In genomic region chrX:22603060-22603459, GRCh38 we compare ENCODE assay signal across 20 cellular contexts.
"Had no signal": no experiment of that assay in that cellular context is flagged by ENCODE, and none has a peak within 500 bp of the region (broad histone marks: within the 10 kb centered on the region; RNA-seq: fewer than 3 reads in every experiment).

No MANE protein-coding gene starts in this region.

- H3K4me3 Mint-ChIP-seq: T-cell had no signal

- ATAC-seq: HepG2, Panc1, PC-3, T-cell had no signal

- H3K27ac Mint-ChIP-seq: T-cell had no signal

- DNase-seq: IMR-90; Karpas-422; KG1; MG63; NCI-H1092; NCI-H1436; NCI-H187; NCI-H2029; NCI-H2081 treated with DMSO at 0.1 percent for 48 hours; NCI-H2227 treated with DMSO at 0.1 percent for 48 hours; NCI-H526; NK-92 treated with Interleukin-12 subunit alpha and Interleukin-12 subunit beta, amount 100 ng/mL, for 24 hours; PC-3; SHP77; SK-N-SH; SW 1271; T-cell had no signal

- H3K36me3 ChIP-seq: MG63 had no signal

- H3K27ac ChIP-seq: RWPE1 had no signal

- H3K4me1 Mint-ChIP-seq: T-cell had no signal

- H3K27me3 ChIP-seq: MG63 had no signal

- H3K36me3 Mint-ChIP-seq: T-cell had no signal

- H3K4me3 ChIP-seq: MG63 had no signal

- H3K9me3 ChIP-seq: MG63, SK-N-SH had no signal

- H3K27me3 Mint-ChIP-seq: T-cell had no signal
